20 cellular contexts compared by ENCODE assay signal in genomic region chr14:55733609-55734008, GRCh38.
"Had no signal": no experiment of that assay in that cellular context is flagged by ENCODE, and none has a peak within 500 bp of the region (broad histone marks: within the 10 kb centered on the region; RNA-seq: fewer than 3 reads in every experiment).

No MANE protein-coding gene starts in this region.

- DNase-seq: dorsolateral prefrontal cortex; effector CD4-positive, alpha-beta T cell; hypothalamus; immature natural killer cell; islet precursor cell; kidney glomerular epithelial cell; left ventricle myocardium superior; lower lobe of right lung; naive thymus-derived CD8-positive, alpha-beta T cell; pancreas; stimulated activated CD4-positive, alpha-beta T cell treated with anti-CD3 and anti-CD28 coated beads, Interleukin-12 subunit alpha, Interleukin-12 subunit beta, amount 100 ng/mL, for 4 hours; stimulated activated CD4-positive, alpha-beta T cell treated with anti-CD3 and anti-CD28 coated beads, Interleukin-1b, Interleukin-23, amount 100 ng/mL, for 48 hours; stimulated activated CD4-positive, alpha-beta T cell treated with anti-CD3 and anti-CD28 coated beads, Interleukin-4, amount 100 ng/mL, for 1 hour; stimulated activated CD8-positive, alpha-beta memory T cell treated with anti-CD3 and anti-CD28 coated beads, Interleukin-4, amount 100 ng/mL, for 48 hours; stimulated activated naive CD4-positive, alpha-beta T cell treated with Interleukin-2 at 50 U/mL for 16 hours; stomach; thyroid gland; trophoblast cell had no signal

- H3K36me3 Mint-ChIP-seq: naive thymus-derived CD8-positive, alpha-beta T cell had no signal

- H3K27ac Mint-ChIP-seq: naive thymus-derived CD8-positive, alpha-beta T cell had no signal

- H3K9me3 Mint-ChIP-seq: naive thymus-derived CD8-positive, alpha-beta T cell had no signal

- ATAC-seq: left ventricle myocardium superior; lower lobe of right lung; naive thymus-derived CD8-positive, alpha-beta T cell; pancreas; sciatic nerve had no signal

- H3K4me3 Mint-ChIP-seq: immature natural killer cell; naive thymus-derived CD8-positive, alpha-beta T cell; neural crest cell had no signal

- H3K4me1 Mint-ChIP-seq: naive thymus-derived CD8-positive, alpha-beta T cell had no signal
